In the genomic region with DNA sequence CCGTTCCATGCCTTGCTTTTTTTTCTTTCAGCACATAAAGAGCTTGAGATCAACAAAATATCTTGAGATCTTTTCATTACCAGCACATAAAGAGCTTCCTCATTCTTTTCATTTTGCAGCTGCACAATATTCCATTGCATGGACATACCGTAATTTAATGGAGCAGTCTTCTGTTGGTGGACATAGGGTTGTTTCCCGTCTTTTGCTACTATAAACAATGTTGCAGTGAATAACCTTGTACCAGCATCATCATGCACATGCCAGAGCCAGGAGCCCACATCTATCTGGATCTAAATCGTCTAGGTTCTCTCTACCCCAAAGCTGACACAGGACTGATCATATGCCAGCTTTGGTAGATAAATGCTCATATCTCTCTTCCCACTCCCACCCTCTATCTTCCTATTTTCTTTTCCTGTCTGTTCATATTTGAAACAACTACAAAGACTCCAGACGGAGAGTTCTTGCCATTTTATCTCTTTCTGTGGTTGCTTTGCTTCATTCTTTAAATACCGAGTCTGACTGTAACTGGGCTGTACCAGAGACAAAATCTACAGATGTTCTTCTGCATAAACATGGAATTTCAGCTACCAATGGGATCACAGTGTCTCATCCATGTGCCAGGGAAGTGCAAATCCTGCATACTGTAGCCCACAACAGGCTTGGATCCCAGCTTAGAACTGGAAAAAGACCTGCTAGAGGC, we compare ENCODE assay signal across 11 cellular contexts. TPM values are rescaled to one million over a fixed set of nuclear protein-coding genes. Genes with fewer than 3 reads are reported as not detected.
DNase-seq lines count a peak whose midpoint lies in the region; ATAC-seq, FAIRE-seq and TF ChIP-seq lines count a peak whose summit lies in the region.
"Had no signal": no experiment of that assay in that cellular context is flagged by ENCODE, and none has a peak within 500 bp of the region (broad histone marks: within the 10 kb centered on the region; RNA-seq: fewer than 3 reads in every experiment).

No MANE protein-coding gene starts in this region.

- H3K4me1 ChIP-seq in endothelial cell of umbilical vein (ENCODE audit: control insufficient read depth, extremely low read depth, insufficient read depth, low read length) = peaks cover 31% of the 10 kb centered on the region
- peaks cover 5% of the 10 kb centered on the region for H3K4me1 ChIP-seq in A673 (ENCODE audit: insufficient read depth, low read length, poor library complexity, severe bottlenecking)

- peak overlapping the region; percentile 38 for H3K27ac Mint-ChIP-seq in CD4-positive, alpha-beta T cell
- no peak overlapping the region for H3K27ac Mint-ChIP-seq in natural killer cell
- H3K27ac Mint-ChIP-seq in type B pancreatic cell = no peak overlapping the region

- H3K4me3 Mint-ChIP-seq in CD4-positive, alpha-beta T cell = peak overlapping the region; percentile 14
- H3K4me3 Mint-ChIP-seq in natural killer cell = peak overlapping the region; percentile 1
- no peak overlapping the region for H3K4me3 Mint-ChIP-seq in type B pancreatic cell

- H3K9ac ChIP-seq in endothelial cell of umbilical vein (replicated peaks; ENCODE audit: extremely low read depth, insufficient read depth, low read length) = no peak overlapping the region

- H3K4me1 Mint-ChIP-seq in CD4-positive, alpha-beta T cell (ENCODE audit: low read depth) = peaks cover 41% of the 10 kb centered on the region
- peaks cover 24 to 27% of the 10 kb centered on the region in 2 donors for H3K4me1 Mint-ChIP-seq in natural killer cell
- peaks cover 38% of the 10 kb centered on the region for H3K4me1 Mint-ChIP-seq in type B pancreatic cell (ENCODE audit: unreplicated experiment)

- no peak for FAIRE-seq in endothelial cell of umbilical vein (lab: Jason Lieb, UNC)
- FAIRE-seq: GM18507 had no signal

- no peaks in the 10 kb centered on the region for H3K27me3 ChIP-seq in CD4-positive, alpha-beta T cell (ENCODE audit: control insufficient read depth, insufficient read depth, low read length)
- H3K27me3 ChIP-seq in endothelial cell of umbilical vein (ENCODE audit: control insufficient read depth in 2 of 2, insufficient read depth in 2 of 2, low read length in 2 of 2) (no peaks in the 10 kb centered on the region), A673 (replicated peaks; ENCODE audit: insufficient read depth, low read depth, low read length, poor library complexity) (no peaks in the 10 kb centered on the region)

- H2AFZ ChIP-seq in endothelial cell of umbilical vein (ENCODE audit: low read depth, low read length) = peak overlapping the region; percentile 76

- no peaks in the 10 kb centered on the region for H4K20me1 ChIP-seq in endothelial cell of umbilical vein (replicated peaks; ENCODE audit: control insufficient read depth, extremely low read depth, insufficient read depth, low read length)

- H3K9me3 Mint-ChIP-seq in CD4-positive, alpha-beta T cell = no peaks in the 10 kb centered on the region
- H3K9me3 Mint-ChIP-seq in natural killer cell (no peaks in the 10 kb centered on the region), type B pancreatic cell (no peaks in the 10 kb centered on the region)

- TF ChIP-seq POLR2A in endothelial cell of umbilical vein (IDR thresholded peaks at IDR 0.05; ENCODE audit: low read depth, low read length) = no peak

- no peak overlapping the region for H3K27ac ChIP-seq in CD4-positive, alpha-beta T cell (ENCODE audit: low read depth, low read length)
- H3K27ac ChIP-seq in endothelial cell of umbilical vein (ENCODE audit: insufficient read depth, low read depth, low read length) (no peak overlapping the region), A673 (ENCODE audit: low read depth, low read length, poor library complexity, severe bottlenecking) (no peak overlapping the region)

- no peak overlapping the region for H3K4me2 ChIP-seq in endothelial cell of umbilical vein (ENCODE audit: insufficient read depth, low read length)

- CTCF ChIA-PET in CD4-positive, alpha-beta T cell (lab: Charles Lee) = interaction anchor here (1.2 kb wide), 1 partner anchor 8 kb away, joined by 3 read pairs; no protein-coding TSS in a partner anchor
- CTCF ChIA-PET in endothelial cell of umbilical vein (lab: Charles Lee) = interaction anchor here (0.9 to 4.9 kb wide), 6 partner anchors 14 to 171 kb away, joined by 3 to 74 read pairs (median 4); no protein-coding TSS in a partner anchor
- CTCF ChIA-PET in A673 (lab: Charles Lee) = interaction anchor here (0.6 kb wide), 1 partner anchor 87 kb away, joined by 7 read pairs; no protein-coding TSS in a partner anchor

- BruUV-seq in endothelial cell of umbilical vein (replicated peaks; lab: Mats Ljungman, UMichigan) = no TSS peak
- BruUV-seq in A673 (replicated peaks; lab: Mats Ljungman, UMichigan) = no TSS peak

- H3K4me3 ChIP-seq in endothelial cell of umbilical vein (replicated peaks in 1 of 3; ENCODE audit: insufficient read depth in 1 of 3, low read depth in 1 of 3, low read length in 3 of 3) = no peak overlapping the region
- H3K4me3 ChIP-seq in A673 (ENCODE audit: low read depth, low read length, poor library complexity, severe bottlenecking) = no peak overlapping the region

- H3K36me3 Mint-ChIP-seq in CD4-positive, alpha-beta T cell (ENCODE audit: low read depth) = no peaks in the 10 kb centered on the region
- H3K36me3 Mint-ChIP-seq in natural killer cell (no peaks in the 10 kb centered on the region), type B pancreatic cell (no peaks in the 10 kb centered on the region)

- H3K27me3 Mint-ChIP-seq in CD4-positive, alpha-beta T cell = no peaks in the 10 kb centered on the region
- H3K27me3 Mint-ChIP-seq in natural killer cell (ENCODE audit: low read depth in 2 of 2) (no peaks in the 10 kb centered on the region), type B pancreatic cell (peaks cover 3% of the 10 kb centered on the region)

- no peak for TF ChIP-seq CTCF in CD4-positive, alpha-beta T cell (IDR thresholded peaks at IDR 0.05)
- TF ChIP-seq CTCF in endothelial cell of umbilical vein (IDR thresholded peaks at IDR 0.05; ENCODE audit: extremely low read depth in 1 of 2, insufficient read depth in 1 of 2, low read depth in 1 of 2, low read length in 2 of 2) = no peak
- no peak for TF ChIP-seq CTCF in natural killer cell (IDR thresholded peaks at IDR 0.05)
- TF ChIP-seq CTCF in A673 (conservative IDR thresholded peaks at IDR 0.05; ENCODE audit: low read depth, low read length) = no peak
- no peak for TF ChIP-seq CTCF in type B pancreatic cell (conservative IDR thresholded peaks at IDR 0.05)

- H3K36me3 ChIP-seq in endothelial cell of umbilical vein (ENCODE audit: control insufficient read depth in 2 of 2, extremely low read depth in 1 of 2, insufficient read depth in 2 of 2, low read length in 2 of 2) (no peaks in the 10 kb centered on the region), A673 (ENCODE audit: insufficient read depth, low read length, poor library complexity, severe bottlenecking) (no peaks in the 10 kb centered on the region)

- dilution Hi-C loops in endothelial cell of umbilical vein (cut with MboI; ENCODE audit: extremely low pct_ligation_motif_present, low sequenced_read_pairs) = no loop called here

- H3K9me1 ChIP-seq in endothelial cell of umbilical vein (replicated peaks; ENCODE audit: control insufficient read depth, extremely low read depth, insufficient read depth, low read length) = no peaks in the 10 kb centered on the region

- DNase-seq in CD4-positive, alpha-beta T cell = no peak
- DNase-seq in M059J (ENCODE audit: low read depth) (peak; percentile 76), endothelial cell of umbilical vein (ENCODE audit: low read depth, low spot score) (no peak), natural killer cell (no peak), DMS153 (lab: John Stamatoyannopoulos, UW) (no peak), A673 (ENCODE audit: low spot score) (no peak), type B pancreatic cell (ENCODE audit: extremely low spot score, unreplicated experiment) (no peak)
- no peak for DNase-seq in stimulated activated CD4-positive, alpha-beta T cell treated with anti-CD3 and anti-CD28 coated beads, Interleukin-4, amount 100 ng/mL, for 1 hour
- DNase-seq: glutamatergic neuron, NCI-H526 treated with DMSO at 0.1 percent for 48 hours had no signal

- POLR2A ChIA-PET in CD4-positive, alpha-beta T cell (lab: Charles Lee) = no interaction called here
- POLR2A ChIA-PET in endothelial cell of umbilical vein (lab: Charles Lee) = no interaction called here
- POLR2A ChIA-PET in A673 (lab: Charles Lee; ENCODE audit: low non-redundant PET) = no interaction called here

- intact Hi-C loops in CD4-positive, alpha-beta T cell (cut with DNase I, micrococcal nuclease) = loop anchor here in 1 of 2 experiments (5.0 to 10.0 kb wide), 3 partner anchors 49 to 334 kb away; a partner anchor contains a TSS
- intact Hi-C loops in endothelial cell of umbilical vein (cut with micrococcal nuclease) = no loop called here
- intact Hi-C loops in natural killer cell (cut with micrococcal nuclease) = no loop called here
- intact Hi-C loops in A673 (cut with micrococcal nuclease; ENCODE audit: unreplicated experiment) = no loop called here

- H3K9me3 ChIP-seq in CD4-positive, alpha-beta T cell (ENCODE audit: control insufficient read depth, low read length) = no peaks in the 10 kb centered on the region
- H3K9me3 ChIP-seq in endothelial cell of umbilical vein (replicated peaks; ENCODE audit: control insufficient read depth, insufficient read depth, low read length) = no peaks in the 10 kb centered on the region
- no peaks in the 10 kb centered on the region for H3K9me3 ChIP-seq in A673 (ENCODE audit: low read depth, low read length, poor library complexity, severe bottlenecking)

- no peak for ATAC-seq in CD4-positive, alpha-beta T cell (ENCODE audit: poor library complexity)
- no peak for ATAC-seq in natural killer cell

- no peaks in the 10 kb centered on the region for H3K79me2 ChIP-seq in endothelial cell of umbilical vein (ENCODE audit: control insufficient read depth, insufficient read depth, low read length)

TF ChIP-seq in endothelial cell of umbilical vein, 7 proteins besides CTCF, POLR2A, EP300 and RAD21:
- no peak for TF ChIP-seq EZH2 (IDR thresholded peaks at IDR 0.05; ENCODE audit: borderline replicate concordance, low read depth, low read length, severe bottlenecking)
- peak; percentile 21 for TF ChIP-seq GATA2 (IDR thresholded peaks at IDR 0.05; ENCODE audit: insufficient read depth, insufficient read length, low read depth, low read length)

RNA-seq across cellular contexts. Expression of a gene that starts 47.1 kb away (rescaled TPM):
- 100 to 1,000 TPM; 282 to 304 TPM for total RNA-seq in CD4-positive, alpha-beta T cell
- 22.7 and 42.8 TPM in 2 replicates for total RNA-seq in M059J (2014; rRNA removed; shearing (Covaris generic))
- total RNA-seq in endothelial cell of umbilical vein = 80.3 and 87.8 TPM in 2 replicates
- polyA plus RNA-seq in endothelial cell of umbilical vein = 20.8 and 22.8 TPM in 2 replicates
- 14.3 and 15.7 TPM in 2 replicates for polyA plus RNA-seq in endothelial cell of umbilical vein (2011; cell fraction: cytosol; rRNA removed)
- polyA plus RNA-seq in endothelial cell of umbilical vein (2011; cell fraction: nucleus; rRNA removed) = 56.1 and 74.7 TPM in 2 replicates
- polyA plus RNA-seq in endothelial cell of umbilical vein (2012) = 30.6 and 35.5 TPM in 2 replicates
- polyA minus RNA-seq in endothelial cell of umbilical vein = 113 and 119 TPM in 2 replicates
- polyA minus RNA-seq in endothelial cell of umbilical vein (2011; cell fraction: cytosol; rRNA and poly(A)+ RNA removed) = 55.7 TPM
- 234 and 316 TPM in 2 replicates for polyA minus RNA-seq in endothelial cell of umbilical vein (2011; cell fraction: nucleus; rRNA and poly(A)+ RNA removed)
- 100 to 1,000 TPM; 573 to 661 (median 647) TPM for total RNA-seq in natural killer cell
- 53.3 and 54.5 TPM in 2 replicates for total RNA-seq in A673 (2021)
- total RNA-seq in type B pancreatic cell (ENCODE audit: low replicate concordance) = 60.5 and 75.7 TPM in 2 replicates
